Comparison of ENCODE assay signal across 31 cellular contexts in genomic region chr11:47837292-47837691, GRCh38.
"Had no signal": no experiment of that assay in that cellular context is flagged by ENCODE, and none has a peak within 500 bp of the region (broad histone marks: within the 10 kb centered on the region; RNA-seq: fewer than 3 reads in every experiment).

No MANE protein-coding gene starts in this region.

- H3K4me1 ChIP-seq: adrenal gland had no signal

- ATAC-seq: activated CD8-positive, alpha-beta T cell treated with anti-CD3 and anti-CD28 coated beads for 36 hours; activated T-cell treated with anti-CD3 and anti-CD28 coated beads, Interleukin-2, amount 50 U/mL, for 72 hours; activated T-helper 17 cell treated with anti-CD3 and anti-CD28 coated beads, Interleukin-2, amount 50 U/mL, for 72 hours; Panc1 had no signal

- H3K27ac ChIP-seq: adrenal gland, WERI-Rb-1 had no signal

- H3K27ac Mint-ChIP-seq: activated CD4-positive, alpha-beta T cell treated with anti-CD3 and anti-CD28 coated beads, Interleukin-2, amount 10 ng/mL, durations not matched to agents 24 days and 14 days; activated CD8-positive, alpha-beta T cell treated with anti-CD3 and anti-CD28 coated beads for 36 hours; activated T-helper 17 cell treated with anti-CD3 and anti-CD28 coated beads, Interleukin-2, amount 50 U/mL, for 72 hours; brain had no signal

- H3K9me3 Mint-ChIP-seq: activated CD4-positive, alpha-beta T cell treated with anti-CD3 and anti-CD28 coated beads, Interleukin-2, amount 10 ng/mL, durations not matched to agents 24 days and 14 days; activated CD8-positive, alpha-beta T cell treated with anti-CD3 and anti-CD28 coated beads for 36 hours; activated naive CD4-positive, alpha-beta T cell treated with anti-CD3 and anti-CD28 coated beads, Interleukin-2, amount 50 U/mL, for 24 hours; activated T-cell treated with anti-CD3 and anti-CD28 coated beads, Interleukin-2, amount 50 U/mL, for 72 hours; activated T-helper 17 cell treated with anti-CD3 and anti-CD28 coated beads, Interleukin-2, amount 50 U/mL, for 72 hours; brain had no signal

- DNase-seq: activated CD4-positive, alpha-beta T cell treated with anti-CD3 and anti-CD28 coated beads for 1 hour; activated CD4-positive, alpha-beta T cell treated with anti-CD3 and anti-CD28 coated beads, Interleukin-2, amount 10 ng/mL, durations not matched to agents 24 days and 14 days; activated CD4-positive, alpha-beta T cell treated with anti-CD3 and anti-CD28 coated beads, Interleukin-2, amount 50 U/mL, for 4 hours; activated CD4-positive, CD25-positive, alpha-beta regulatory T cell; activated CD8-positive, alpha-beta T cell treated with anti-CD3 and anti-CD28 coated beads for 36 hours; activated effector memory CD4-positive, alpha-beta T cell treated with anti-CD3 and anti-CD28 coated beads, Interleukin-2, amount 50 U/mL, for 16 hours; activated naive CD4-positive, alpha-beta T cell; activated T-cell treated with anti-CD3 and anti-CD28 coated beads, Interleukin-2, amount 50 U/mL, for 1 hour; activated T-cell treated with anti-CD3 and anti-CD28 coated beads, Interleukin-2, amount 50 U/mL, for 72 hours; adrenal gland; central memory CD4-positive, alpha-beta T cell; Karpas-422; NCI-H1105; NCI-H1417 treated with DMSO at 0.1 percent for 48 hours; NCI-H187 treated with DMSO at 0.1 percent for 48 hours; NCI-H2081; NCI-H2171 treated with DMSO at 0.1 percent for 48 hours; NCI-H2227 treated with DMSO at 0.1 percent for 48 hours; NCI-H524 treated with DMSO at 0.1 percent for 48 hours; RPMI8226; SHP77 treated with DMSO at 0.1 percent for 48 hours; SW 1271; T-helper 1 cell; T1000; WERI-Rb-1 had no signal

- H3K4me3 Mint-ChIP-seq: activated CD4-positive, alpha-beta T cell treated with anti-CD3 and anti-CD28 coated beads, Interleukin-2, amount 10 ng/mL, durations not matched to agents 24 days and 14 days; activated CD8-positive, alpha-beta T cell treated with anti-CD3 and anti-CD28 coated beads for 36 hours; activated naive CD4-positive, alpha-beta T cell treated with anti-CD3 and anti-CD28 coated beads, Interleukin-2, amount 50 U/mL, for 24 hours; activated T-cell treated with anti-CD3 and anti-CD28 coated beads, Interleukin-2, amount 50 U/mL, for 72 hours; activated T-helper 17 cell treated with anti-CD3 and anti-CD28 coated beads, Interleukin-2, amount 50 U/mL, for 72 hours; brain had no signal

- H3K27me3 ChIP-seq: adrenal gland had no signal

- H3K4me1 Mint-ChIP-seq: brain had no signal

- H3K4me3 ChIP-seq: adrenal gland had no signal

- H3K27me3 Mint-ChIP-seq: activated CD4-positive, alpha-beta T cell treated with anti-CD3 and anti-CD28 coated beads, Interleukin-2, amount 10 ng/mL, durations not matched to agents 24 days and 14 days; activated CD8-positive, alpha-beta T cell treated with anti-CD3 and anti-CD28 coated beads for 36 hours; activated naive CD4-positive, alpha-beta T cell treated with anti-CD3 and anti-CD28 coated beads, Interleukin-2, amount 50 U/mL, for 24 hours; activated T-helper 17 cell treated with anti-CD3 and anti-CD28 coated beads, Interleukin-2, amount 50 U/mL, for 72 hours; brain had no signal

- FAIRE-seq: astrocyte, bronchial epithelial cell had no signal

- H3K9me3 ChIP-seq: adrenal gland had no signal
